In genomic region chr10:6537704-6538103, GRCh38 we compare ENCODE assay signal across 15 cellular contexts. TPM values are rescaled to one million over a fixed set of nuclear protein-coding genes. Genes with fewer than 3 reads are reported as not detected.
DNase-seq lines count a peak whose midpoint lies in the region; ATAC-seq lines count a peak whose summit lies in the region.
"Had no signal": no experiment of that assay in that cellular context is flagged by ENCODE, and none has a peak within 500 bp of the region (broad histone marks: within the 10 kb centered on the region; RNA-seq: fewer than 3 reads in every experiment).

No MANE protein-coding gene starts in this region.

- H3K27ac ChIP-seq in CD8-positive, alpha-beta memory T cell (ENCODE audit: low read depth, low read length) = no peak overlapping the region
- H3K27ac ChIP-seq: KMS-11, VCaP had no signal

- no peak overlapping the region for H3K4me3 Mint-ChIP-seq in CD8-positive, alpha-beta memory T cell
- H3K4me3 Mint-ChIP-seq: B cell had no signal

- CTCF ChIA-PET in CD8-positive, alpha-beta memory T cell (lab: Charles Lee) = interaction anchor here (0.8 to 2.0 kb wide), 5 partner anchors 12 to 44 kb away, joined by 3 to 6 read pairs (median 4); no protein-coding TSS in a partner anchor

- DNase-seq in Ammon's horn (ENCODE audit: low spot score) = peak; percentile 42
- no peak for DNase-seq in CD8-positive, alpha-beta memory T cell
- peak; percentile 40 for DNase-seq in SKM-1 treated with dmso at 0.1 percent for 144 hours (lab: John Stamatoyannopoulos, UW; ENCODE audit: unreplicated experiment)
- peak; percentile 32 for DNase-seq in iPS-NIHi7 (ENCODE audit: extremely low spot score)
- DNase-seq in NCI-H69 (lab: John Stamatoyannopoulos, UW) = no peak
- DNase-seq: activated CD8-positive, alpha-beta memory T cell treated with anti-CD3 and anti-CD28 coated beads, Interleukin-2, amount 50 U/mL, for 48 hours; NCI-H187; SHP77 treated with DMSO at 0.1 percent for 48 hours; stimulated activated CD4-positive, alpha-beta T cell treated with anti-CD3 and anti-CD28 coated beads, Interleukin-1b, Interleukin-23, amount 100 ng/mL, for 48 hours had no signal

- no peaks in the 10 kb centered on the region for H3K9me3 Mint-ChIP-seq in CD8-positive, alpha-beta memory T cell

- H3K27ac Mint-ChIP-seq in CD8-positive, alpha-beta memory T cell = peak overlapping the region in 6 of 8 donors; percentile 64 to 78 (median 68)
- H3K27ac Mint-ChIP-seq: B cell had no signal

- ATAC-seq in HG02678 (IDR thresholded peaks at IDR 0.05; ENCODE audit: unreplicated experiment) = no peak
- no peak for ATAC-seq in GM18517 (IDR thresholded peaks at IDR 0.05; ENCODE audit: unreplicated experiment)
- no peak for ATAC-seq in GM18858 (IDR thresholded peaks at IDR 0.05; ENCODE audit: unreplicated experiment)

- POLR2A ChIA-PET in CD8-positive, alpha-beta memory T cell (lab: Charles Lee) = interaction anchor here (0.7 kb wide), 1 partner anchor 25 kb away, joined by 3 read pairs; no protein-coding TSS in a partner anchor

- H3K9me3 ChIP-seq in CD8-positive, alpha-beta memory T cell (ENCODE audit: low read length) = no peaks in the 10 kb centered on the region

- no peaks in the 10 kb centered on the region for H3K36me3 ChIP-seq in CD8-positive, alpha-beta memory T cell (ENCODE audit: insufficient read depth, low read length)

- H3K36me3 Mint-ChIP-seq in CD8-positive, alpha-beta memory T cell = peaks cover 4 to 32% (median 22%) of the 10 kb centered on the region in 3 donors

- no peaks in the 10 kb centered on the region for H3K27me3 ChIP-seq in CD8-positive, alpha-beta memory T cell (ENCODE audit: insufficient read depth, low read length, poor library complexity, severe bottlenecking)

- peaks cover 73 to 92% (median 83%) of the 10 kb centered on the region in 3 donors for H3K4me1 Mint-ChIP-seq in CD8-positive, alpha-beta memory T cell
- H3K4me1 Mint-ChIP-seq: B cell had no signal

- H3K4me1 ChIP-seq in CD8-positive, alpha-beta memory T cell (ENCODE audit: insufficient read depth, low read length) = peaks cover 68% of the 10 kb centered on the region

- H3K4me3 ChIP-seq in CD8-positive, alpha-beta memory T cell (ENCODE audit: low read length) = no peak overlapping the region

- no peaks in the 10 kb centered on the region for H3K27me3 Mint-ChIP-seq in CD8-positive, alpha-beta memory T cell

RNA-seq across cellular contexts. Expression of gene PRKCQ, which starts 42.4 kb away (rescaled TPM):
- total RNA-seq in CD8-positive, alpha-beta memory T cell = 10 to 100 TPM; 44.1 to 46.7 TPM
- 55.3 TPM for polyA plus RNA-seq in CD8-positive, alpha-beta memory T cell

Comparison
In these comparisons a context has a peak if more than half of its experiments do, and no peak if none do; other contexts are left out.
1. DNase-seq: peak in Ammon's horn (single experiment), SKM-1 treated with dmso at 0.1 percent for 144 hours (single experiment) and iPS-NIHi7 (single experiment); none in CD8-positive, alpha-beta memory T cell (0 of 5) and NCI-H69 (single experiment).